ENCODE assay signal across 6 cellular contexts in the genomic region with DNA sequence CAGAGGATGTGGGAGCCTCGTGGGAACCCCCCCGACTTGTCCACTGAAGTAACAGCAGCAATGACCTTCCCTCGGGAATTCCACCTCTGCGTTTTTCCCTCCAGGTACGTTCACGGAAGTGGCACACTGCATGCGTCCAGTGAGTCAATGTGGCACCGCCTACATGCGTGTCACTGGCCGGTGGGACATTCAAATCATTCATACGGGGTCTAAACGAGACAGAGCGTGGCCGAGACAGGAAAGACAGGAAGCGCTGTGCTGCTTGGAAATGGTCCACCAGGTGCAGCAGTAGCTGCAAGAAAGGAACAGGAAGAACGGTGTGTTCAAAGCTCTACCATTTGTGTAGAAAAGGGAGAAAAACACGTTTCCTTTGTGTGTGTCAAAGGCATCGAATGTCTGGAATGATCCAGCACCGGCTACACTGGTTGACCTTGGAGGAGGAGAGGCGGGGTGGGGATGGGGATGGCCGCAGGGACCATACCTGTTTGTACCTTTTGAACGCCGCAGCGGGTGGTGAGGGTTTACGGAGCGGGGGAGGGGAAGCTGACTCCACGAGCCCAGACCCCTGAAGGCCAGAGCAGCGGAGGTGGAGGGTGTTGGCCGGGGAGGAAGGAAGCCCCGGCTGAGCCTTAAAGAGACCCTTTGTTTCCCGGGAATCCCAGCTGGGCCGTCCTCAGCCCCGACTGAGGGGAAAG. TPM values are rescaled to one million over a fixed set of nuclear protein-coding genes. Genes with fewer than 3 reads are reported as not detected.
DNase-seq lines count a peak whose midpoint lies in the region; ATAC-seq and TF ChIP-seq lines count a peak whose summit lies in the region.

No MANE protein-coding gene starts in this region.

- H3K27ac ChIP-seq in left ventricle myocardium inferior (replicated peaks) (peak overlapping the region; percentile 78), substantia nigra (ENCODE audit: low read depth, low read length, poor library complexity, severe bottlenecking) (peak overlapping the region; percentile 33)

- ATAC-seq in T-cell (replicated peaks in 1 of 4): peak in 2 of 4 experiments; percentile 14 to 49
- no peak for ATAC-seq in HG03045 (IDR thresholded peaks at IDR 0.05; ENCODE audit: unreplicated experiment)

- H3K36me3 Mint-ChIP-seq in T-cell: no peaks in the 10 kb centered on the region

- no peak for TF ChIP-seq CTCF in left ventricle myocardium inferior (IDR thresholded peaks at IDR 0.05; ENCODE audit: borderline replicate concordance)

- peak overlapping the region; percentile 77 for H3K4me3 ChIP-seq in left ventricle myocardium inferior

- peaks cover 25% of the 10 kb centered on the region for H3K4me1 ChIP-seq in ES-I3 (ENCODE audit: insufficient read depth, low read length)
- H3K4me1 ChIP-seq in left ventricle myocardium inferior: peaks cover 76% of the 10 kb centered on the region

- peaks cover 27 to 34% (median 30%) of the 10 kb centered on the region in 3 donors for H3K4me1 Mint-ChIP-seq in T-cell

- peak overlapping the region; percentile 82 to 91 (median 90) for H3K4me3 Mint-ChIP-seq in T-cell

- H3K9me3 Mint-ChIP-seq in T-cell: no peaks in the 10 kb centered on the region

- peak overlapping the region; percentile 65 to 84 for H3K27ac Mint-ChIP-seq in T-cell

- H3K27me3 Mint-ChIP-seq in T-cell: no peaks in the 10 kb centered on the region

- CTCF ChIA-PET in T-cell (lab: Charles Lee): interaction anchor here in 1 of 2 donors (1.0 kb wide), 1 partner anchor 9 kb away, joined by 3 read pairs; no protein-coding TSS in a partner anchor

- DNase-seq in T-cell (peak in 10 of 34 experiments; percentile 24 to 59 (median 34)), left ventricle myocardium inferior (no peak), substantia nigra (lab: John Stamatoyannopoulos, UW) (no peak), HCEC 1CT (no peak)

- no peaks in the 10 kb centered on the region for H3K27me3 ChIP-seq in left ventricle myocardium inferior (ENCODE audit: low read depth)

- peak overlapping the region; percentile 89 for H3K9ac ChIP-seq in ES-I3 (ENCODE audit: low read depth, low read length)

- intact Hi-C loops in left ventricle myocardium inferior (cut with micrococcal nuclease): no loop called here

- H3K36me3 ChIP-seq in ES-I3 (ENCODE audit: insufficient read depth, low read length) (no peaks in the 10 kb centered on the region), left ventricle myocardium inferior (no peaks in the 10 kb centered on the region)

- no peaks in the 10 kb centered on the region for H3K9me3 ChIP-seq in ES-I3 (ENCODE audit: control insufficient read depth, insufficient read depth, low read length)
- no peaks in the 10 kb centered on the region for H3K9me3 ChIP-seq in left ventricle myocardium inferior (replicated peaks)

- POLR2A ChIA-PET in T-cell (lab: Charles Lee): interaction anchor here in 1 of 2 donors (0.6 kb wide), 1 partner anchor 18 kb away, joined by 3 read pairs; no protein-coding TSS in a partner anchor

RNA-seq across cellular contexts. Expression of a gene that starts 1.7 kb away (rescaled TPM):
- total RNA-seq in T-cell (100 to 1,000 TPM in 4 of 5 donors, 10 to 100 TPM in 1; 34.9 to 143 (median 122) TPM), left ventricle myocardium inferior (30.4 TPM)

RNA-seq across cellular contexts. Expression of a gene that starts 13.1 kb away (rescaled TPM):
- total RNA-seq in T-cell (10 to 100 TPM; 29.3 to 43.8 (median 34.5) TPM), left ventricle myocardium inferior (76.1 TPM)

RNA-seq across cellular contexts. Expression of a gene that starts 13.5 kb away (rescaled TPM):
- total RNA-seq in T-cell (10 to 100 TPM; 32.5 to 48.4 (median 41.3) TPM), left ventricle myocardium inferior (101 TPM)

RNA-seq across cellular contexts. Expression of a gene that starts 18.2 kb away (rescaled TPM):
- 10 to 100 TPM; 10.5 to 17.6 (median 11.3) TPM for total RNA-seq in T-cell
- 8.4 TPM for total RNA-seq in left ventricle myocardium inferior

RNA-seq across cellular contexts. Expression of a gene that starts 30.9 kb away (rescaled TPM):
- total RNA-seq in T-cell: 10 to 100 TPM; 38.5 to 58.9 (median 50.4) TPM
- total RNA-seq in left ventricle myocardium inferior: 12.2 TPM
